1 cellular context compared by ENCODE assay signal in the genomic region with DNA sequence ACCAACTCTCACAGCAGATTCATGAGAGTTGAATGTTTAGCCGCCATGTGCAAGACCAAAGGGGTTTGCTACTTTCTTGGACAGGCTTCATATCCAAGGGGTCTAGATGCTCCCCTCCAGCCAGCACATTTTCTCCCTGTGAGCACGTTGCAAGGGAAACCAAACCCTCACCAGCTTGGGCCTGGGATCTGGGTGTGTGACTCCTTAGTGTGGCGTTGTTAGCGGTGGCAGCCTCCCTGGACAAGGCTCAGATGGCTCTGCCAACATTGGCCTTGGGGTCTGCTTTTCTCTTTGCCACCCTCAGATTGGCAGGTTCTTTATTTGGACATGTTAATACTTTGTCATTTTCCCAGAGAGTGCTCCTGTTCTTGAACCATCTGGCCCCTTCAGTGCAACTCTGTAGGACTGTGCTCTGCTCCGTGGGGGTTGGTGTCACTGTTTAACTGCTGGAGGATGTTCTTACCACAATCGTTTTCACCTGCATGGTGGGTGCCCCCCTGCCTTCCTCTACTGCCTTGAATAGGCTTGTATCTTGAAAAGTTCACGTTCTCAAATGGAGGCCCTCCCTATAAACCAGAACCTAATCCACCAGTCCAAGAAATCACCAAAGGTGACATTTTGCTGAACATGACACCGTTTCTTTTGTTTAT.
TF ChIP-seq lines count a peak whose summit lies in the region.

No MANE protein-coding gene starts in this region.

TF ChIP-seq in GM23338, 12 proteins besides CTCF, POLR2A, EP300 and RAD21:
- TF ChIP-seq, protein P1, sequence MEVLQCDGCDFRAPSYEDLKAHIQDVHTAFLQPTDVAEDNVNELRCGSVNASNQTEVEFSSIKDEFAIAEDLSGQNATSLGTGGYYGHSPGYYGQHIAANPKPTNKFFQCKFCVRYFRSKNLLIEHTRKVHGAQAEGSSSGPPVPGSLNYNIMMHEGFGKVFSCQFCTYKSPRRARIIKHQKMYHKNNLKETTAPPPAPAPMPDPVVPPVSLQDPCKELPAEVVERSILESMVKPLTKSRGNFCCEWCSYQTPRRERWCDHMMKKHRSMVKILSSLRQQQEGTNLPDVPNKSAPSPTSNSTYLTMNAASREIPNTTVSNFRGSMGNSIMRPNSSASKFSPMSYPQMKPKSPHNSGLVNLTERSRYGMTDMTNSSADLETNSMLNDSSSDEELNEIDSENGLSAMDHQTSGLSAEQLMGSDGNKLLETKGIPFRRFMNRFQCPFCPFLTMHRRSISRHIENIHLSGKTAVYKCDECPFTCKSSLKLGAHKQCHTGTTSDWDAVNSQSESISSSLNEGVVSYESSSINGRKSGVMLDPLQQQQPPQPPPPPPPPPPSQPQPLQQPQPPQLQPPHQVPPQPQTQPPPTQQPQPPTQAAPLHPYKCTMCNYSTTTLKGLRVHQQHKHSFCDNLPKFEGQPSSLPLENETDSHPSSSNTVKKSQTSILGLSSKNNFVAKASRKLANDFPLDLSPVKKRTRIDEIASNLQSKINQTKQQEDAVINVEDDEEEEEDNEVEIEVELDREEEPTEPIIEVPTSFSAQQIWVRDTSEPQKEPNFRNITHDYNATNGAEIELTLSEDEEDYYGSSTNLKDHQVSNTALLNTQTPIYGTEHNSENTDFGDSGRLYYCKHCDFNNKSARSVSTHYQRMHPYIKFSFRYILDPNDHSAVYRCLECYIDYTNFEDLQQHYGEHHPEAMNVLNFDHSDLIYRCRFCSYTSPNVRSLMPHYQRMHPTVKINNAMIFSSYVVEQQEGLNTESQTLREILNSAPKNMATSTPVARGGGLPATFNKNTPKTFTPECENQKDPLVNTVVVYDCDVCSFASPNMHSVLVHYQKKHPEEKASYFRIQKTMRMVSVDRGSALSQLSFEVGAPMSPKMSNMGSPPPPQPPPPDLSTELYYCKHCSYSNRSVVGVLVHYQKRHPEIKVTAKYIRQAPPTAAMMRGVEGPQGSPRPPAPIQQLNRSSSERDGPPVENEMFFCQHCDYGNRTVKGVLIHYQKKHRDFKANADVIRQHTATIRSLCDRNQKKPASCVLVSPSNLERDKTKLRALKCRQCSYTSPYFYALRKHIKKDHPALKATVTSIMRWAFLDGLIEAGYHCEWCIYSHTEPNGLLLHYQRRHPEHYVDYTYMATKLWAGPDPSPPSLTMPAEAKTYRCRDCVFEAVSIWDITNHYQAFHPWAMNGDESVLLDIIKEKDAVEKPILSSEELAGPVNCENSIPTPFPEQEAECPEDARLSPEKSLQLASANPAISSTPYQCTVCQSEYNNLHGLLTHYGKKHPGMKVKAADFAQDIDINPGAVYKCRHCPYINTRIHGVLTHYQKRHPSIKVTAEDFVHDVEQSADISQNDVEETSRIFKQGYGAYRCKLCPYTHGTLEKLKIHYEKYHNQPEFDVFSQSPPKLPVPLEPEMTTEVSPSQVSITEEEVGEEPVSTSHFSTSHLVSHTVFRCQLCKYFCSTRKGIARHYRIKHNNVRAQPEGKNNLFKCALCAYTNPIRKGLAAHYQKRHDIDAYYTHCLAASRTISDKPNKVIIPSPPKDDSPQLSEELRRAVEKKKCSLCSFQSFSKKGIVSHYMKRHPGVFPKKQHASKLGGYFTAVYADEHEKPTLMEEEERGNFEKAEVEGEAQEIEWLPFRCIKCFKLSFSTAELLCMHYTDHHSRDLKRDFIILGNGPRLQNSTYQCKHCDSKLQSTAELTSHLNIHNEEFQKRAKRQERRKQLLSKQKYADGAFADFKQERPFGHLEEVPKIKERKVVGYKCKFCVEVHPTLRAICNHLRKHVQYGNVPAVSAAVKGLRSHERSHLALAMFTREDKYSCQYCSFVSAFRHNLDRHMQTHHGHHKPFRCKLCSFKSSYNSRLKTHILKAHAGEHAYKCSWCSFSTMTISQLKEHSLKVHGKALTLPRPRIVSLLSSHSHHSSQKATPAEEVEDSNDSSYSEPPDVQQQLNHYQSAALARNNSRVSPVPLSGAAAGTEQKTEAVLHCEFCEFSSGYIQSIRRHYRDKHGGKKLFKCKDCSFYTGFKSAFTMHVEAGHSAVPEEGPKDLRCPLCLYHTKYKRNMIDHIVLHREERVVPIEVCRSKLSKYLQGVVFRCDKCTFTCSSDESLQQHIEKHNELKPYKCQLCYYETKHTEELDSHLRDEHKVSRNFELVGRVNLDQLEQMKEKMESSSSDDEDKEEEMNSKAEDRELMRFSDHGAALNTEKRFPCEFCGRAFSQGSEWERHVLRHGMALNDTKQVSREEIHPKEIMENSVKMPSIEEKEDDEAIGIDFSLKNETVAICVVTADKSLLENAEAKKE (CRISPR knock-in tag; IDR thresholded peaks at IDR 0.05) = no peak
- TF ChIP-seq EZH2 (IDR thresholded peaks at IDR 0.05; ENCODE audit: low read depth, unreplicated experiment) (no peak), STAT1 (IDR thresholded peaks at IDR 0.05; ENCODE audit: unreplicated experiment) (no peak), POLR2AphosphoS5 (IDR thresholded peaks at IDR 0.05; ENCODE audit: low read depth) (no peak), NANOG (IDR thresholded peaks at IDR 0.05; ENCODE audit: borderline replicate concordance) (no peak), CREB1 (CRISPR knock-in tag; IDR thresholded peaks at IDR 0.05; ENCODE audit: low read depth) (no peak), ZNF331 (CRISPR knock-in tag; IDR thresholded peaks at IDR 0.05; ENCODE audit: low read depth) (no peak), ZNF114 (CRISPR knock-in tag; IDR thresholded peaks at IDR 0.05) (no peak), EZH2phosphoT487 (IDR thresholded peaks at IDR 0.05; ENCODE audit: unreplicated experiment) (no peak), JUNB (IDR thresholded peaks at IDR 0.05; ENCODE audit: unreplicated experiment) (no peak)
- TF ChIP-seq, protein P2, sequence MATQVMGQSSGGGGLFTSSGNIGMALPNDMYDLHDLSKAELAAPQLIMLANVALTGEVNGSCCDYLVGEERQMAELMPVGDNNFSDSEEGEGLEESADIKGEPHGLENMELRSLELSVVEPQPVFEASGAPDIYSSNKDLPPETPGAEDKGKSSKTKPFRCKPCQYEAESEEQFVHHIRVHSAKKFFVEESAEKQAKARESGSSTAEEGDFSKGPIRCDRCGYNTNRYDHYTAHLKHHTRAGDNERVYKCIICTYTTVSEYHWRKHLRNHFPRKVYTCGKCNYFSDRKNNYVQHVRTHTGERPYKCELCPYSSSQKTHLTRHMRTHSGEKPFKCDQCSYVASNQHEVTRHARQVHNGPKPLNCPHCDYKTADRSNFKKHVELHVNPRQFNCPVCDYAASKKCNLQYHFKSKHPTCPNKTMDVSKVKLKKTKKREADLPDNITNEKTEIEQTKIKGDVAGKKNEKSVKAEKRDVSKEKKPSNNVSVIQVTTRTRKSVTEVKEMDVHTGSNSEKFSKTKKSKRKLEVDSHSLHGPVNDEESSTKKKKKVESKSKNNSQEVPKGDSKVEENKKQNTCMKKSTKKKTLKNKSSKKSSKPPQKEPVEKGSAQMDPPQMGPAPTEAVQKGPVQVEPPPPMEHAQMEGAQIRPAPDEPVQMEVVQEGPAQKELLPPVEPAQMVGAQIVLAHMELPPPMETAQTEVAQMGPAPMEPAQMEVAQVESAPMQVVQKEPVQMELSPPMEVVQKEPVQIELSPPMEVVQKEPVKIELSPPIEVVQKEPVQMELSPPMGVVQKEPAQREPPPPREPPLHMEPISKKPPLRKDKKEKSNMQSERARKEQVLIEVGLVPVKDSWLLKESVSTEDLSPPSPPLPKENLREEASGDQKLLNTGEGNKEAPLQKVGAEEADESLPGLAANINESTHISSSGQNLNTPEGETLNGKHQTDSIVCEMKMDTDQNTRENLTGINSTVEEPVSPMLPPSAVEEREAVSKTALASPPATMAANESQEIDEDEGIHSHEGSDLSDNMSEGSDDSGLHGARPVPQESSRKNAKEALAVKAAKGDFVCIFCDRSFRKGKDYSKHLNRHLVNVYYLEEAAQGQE (IDR thresholded peaks at IDR 0.05; ENCODE audit: unreplicated experiment) = no peak
- TF ChIP-seq, protein P3, sequence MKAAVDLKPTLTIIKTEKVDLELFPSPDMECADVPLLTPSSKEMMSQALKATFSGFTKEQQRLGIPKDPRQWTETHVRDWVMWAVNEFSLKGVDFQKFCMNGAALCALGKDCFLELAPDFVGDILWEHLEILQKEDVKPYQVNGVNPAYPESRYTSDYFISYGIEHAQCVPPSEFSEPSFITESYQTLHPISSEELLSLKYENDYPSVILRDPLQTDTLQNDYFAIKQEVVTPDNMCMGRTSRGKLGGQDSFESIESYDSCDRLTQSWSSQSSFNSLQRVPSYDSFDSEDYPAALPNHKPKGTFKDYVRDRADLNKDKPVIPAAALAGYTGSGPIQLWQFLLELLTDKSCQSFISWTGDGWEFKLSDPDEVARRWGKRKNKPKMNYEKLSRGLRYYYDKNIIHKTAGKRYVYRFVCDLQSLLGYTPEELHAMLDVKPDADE (IDR thresholded peaks at IDR 0.05) = no peak
